In the genomic region with DNA sequence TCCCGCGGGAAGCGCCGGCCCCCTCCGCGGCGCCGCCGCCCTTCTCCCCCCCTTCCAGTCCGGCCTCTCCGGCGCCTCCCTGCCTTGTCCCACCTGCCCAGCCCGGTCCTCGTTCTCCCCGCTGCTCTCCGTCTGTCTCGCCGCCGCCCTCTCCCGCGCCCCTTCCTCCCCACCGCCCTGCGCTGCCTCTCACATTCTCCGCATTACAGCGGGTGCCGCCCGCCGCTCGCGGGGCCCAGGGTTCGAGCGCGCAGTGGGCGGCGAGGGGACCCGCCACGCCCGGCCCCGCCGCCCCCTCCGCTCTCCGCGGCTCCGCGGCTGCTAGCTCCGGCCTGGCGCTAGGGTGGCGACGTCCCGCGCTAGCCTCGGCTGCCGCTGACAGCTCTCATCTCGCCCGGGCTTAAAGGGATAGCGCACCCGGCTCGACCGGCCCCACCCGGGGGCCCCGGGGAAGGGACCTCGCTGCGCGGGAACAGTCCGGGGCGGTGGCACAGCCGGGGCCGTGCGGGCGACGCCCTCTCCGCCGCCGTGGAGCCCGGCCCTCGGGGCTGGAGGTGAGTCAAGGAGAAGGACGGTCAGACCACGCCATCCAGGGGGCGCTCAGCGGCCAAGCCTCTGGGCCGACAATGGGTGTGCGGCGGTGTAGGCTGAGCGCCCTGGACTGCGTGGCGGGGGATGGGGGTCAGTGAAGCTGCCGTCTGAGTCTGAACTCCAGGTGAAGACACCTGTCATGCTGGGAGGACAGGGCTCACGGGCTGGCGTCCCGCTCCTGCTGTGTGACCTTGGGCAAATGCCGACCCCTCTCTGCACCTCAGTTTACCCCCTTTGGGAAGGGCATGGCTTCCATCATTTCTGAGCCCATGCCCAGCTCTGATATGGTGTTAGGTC, we compare ENCODE assay signal across 8 cellular contexts.
A peak's percentile ranks its signal among the peaks of the same experiment; 100 is the strongest.
DNase-seq lines count a peak whose midpoint lies in the region; FAIRE-seq and TF ChIP-seq lines count a peak whose summit lies in the region.

No MANE protein-coding gene starts in this region.

- H3K4me1 Mint-ChIP-seq in nephron: peaks cover 10% of the 10 kb centered on the region

- FAIRE-seq in H54 (lab: Jason Lieb, UNC): no peak

- H3K4me1 ChIP-seq in tibial nerve: peaks cover 0 to 21% (median 0%) of the 10 kb centered on the region in 4 donors

- 2% methylated on average over 44 to 46 of the region's 91 CpGs for WGBS in tibial nerve, 2 donors

- H3K4me3 ChIP-seq in tibial nerve: peak overlapping the region in 2 of 4 donors; percentile 11 to 46

- TF ChIP-seq EP300 in tibial nerve (IDR thresholded peaks at IDR 0.05): no peak

- H3K36me3 Mint-ChIP-seq in nephron (ENCODE audit: low read depth): no peaks in the 10 kb centered on the region

- no peak overlapping the region for H3K27ac Mint-ChIP-seq in nephron

- TF ChIP-seq POLR2A in H54 (IDR thresholded peaks at IDR 0.05; ENCODE audit: low read depth, low read length) (no peak), tibial nerve (IDR thresholded peaks at IDR 0.05) (no peak)

- H3K4me3 Mint-ChIP-seq in nephron: peak overlapping the region; percentile 68 to 79 (median 70)

- H3K27ac ChIP-seq in tibial nerve: no peak overlapping the region

- no peaks in the 10 kb centered on the region for H3K36me3 ChIP-seq in tibial nerve

- H3K9me3 ChIP-seq in tibial nerve: no peaks in the 10 kb centered on the region

- TF ChIP-seq CTCF in nephron (IDR thresholded peaks at IDR 0.05; ENCODE audit: unreplicated experiment in 3 of 3): peak in 2 of 3 experiments; percentile 23 to 32
- TF ChIP-seq CTCF in tibial nerve (IDR thresholded peaks at IDR 0.05): no peak

- peaks cover 0 to 70% of the 10 kb centered on the region in 2 donors for H3K27me3 ChIP-seq in tibial nerve

- no peaks in the 10 kb centered on the region for H3K9me3 Mint-ChIP-seq in nephron

- DNase-seq in ELF-1 (ENCODE audit: low read depth, low spot score) (peak; percentile 68), M059J (ENCODE audit: low read depth) (peak; percentile 29), cerebellum (ENCODE audit: low spot score) (peak; percentile 62), inferior parietal cortex (ENCODE audit: extremely low spot score) (no peak), H54 (ENCODE audit: insufficient read length, low spot score) (no peak), MV-4-11 (lab: John Stamatoyannopoulos, UW) (no peak), tibial nerve (ENCODE audit: low spot score in 2 of 2) (no peak)

- peaks cover 78% of the 10 kb centered on the region for H3K27me3 Mint-ChIP-seq in nephron (ENCODE audit: low read depth)

Comparison
In these comparisons a context has a peak if more than half of its experiments do, and no peak if none do; other contexts are left out.
1. DNase-seq: peak in ELF-1 (single experiment), M059J (single experiment) and cerebellum (single experiment); none in inferior parietal cortex (single experiment), H54 (single experiment), MV-4-11 (single experiment) and tibial nerve (0 of 2).
2. CTCF ChIP-seq: peak in nephron (2 of 3); none in tibial nerve (0 of 5).